ENCODE assay signal across 33 cellular contexts in the genomic region with DNA sequence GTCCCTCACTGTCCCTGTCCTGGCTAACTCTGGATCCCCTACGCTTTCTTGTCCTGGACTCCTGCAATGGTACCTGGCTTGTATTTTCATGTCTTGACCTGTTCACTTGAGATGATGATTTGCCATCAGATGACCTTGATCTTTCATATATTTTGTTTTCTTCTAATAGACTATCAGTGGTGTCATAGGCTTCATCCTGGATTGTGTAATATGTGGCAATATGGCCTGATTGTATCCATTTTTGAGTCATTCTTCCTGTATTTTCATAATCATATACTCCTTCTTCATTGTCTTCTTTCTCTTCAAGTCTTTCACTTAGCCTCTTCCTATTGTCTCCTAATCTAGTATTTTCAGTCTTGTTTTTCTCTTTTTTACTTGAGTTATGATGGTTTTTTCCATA. TPM values are rescaled to one million over a fixed set of nuclear protein-coding genes. Genes with fewer than 3 reads are reported as not detected.
"Had no signal": no experiment of that assay in that cellular context is flagged by ENCODE, and none has a peak within 500 bp of the region (broad histone marks: within the 10 kb centered on the region; RNA-seq: fewer than 3 reads in every experiment).

No MANE protein-coding gene starts in this region.

- H3K4me3 ChIP-seq: MG63, SK-N-MC had no signal

- H3K9ac ChIP-seq: KMS-11 had no signal

- ATAC-seq: PC-3, T-cell had no signal

- H3K27ac ChIP-seq: KMS-11, SK-N-MC had no signal

- DNase-seq: activated B cell treated with CpG ODN at 0.5 μM for 24 hours; activated CD4-positive, alpha-beta memory T cell treated with anti-CD3 and anti-CD28 coated beads for 36 hours; activated CD4-positive, alpha-beta T cell treated with anti-CD3 and anti-CD28 coated beads for 1 hour; activated CD4-positive, alpha-beta T cell treated with anti-CD3 and anti-CD28 coated beads, Interleukin-2, amount 10 ng/mL, durations not matched to agents 24 days and 14 days; activated CD8-positive, alpha-beta memory T cell treated with anti-CD3 and anti-CD28 coated beads for 24 hours; activated gamma-delta T cell treated with Interleukin-2 at 50 U/mL for 16 hours; activated naive CD4-positive, alpha-beta T cell treated with anti-CD3 and anti-CD28 coated beads, Interleukin-2, amount 10 ng/mL, durations not matched to agents 7 days and 5 days; activated naive CD8-positive, alpha-beta T cell treated with anti-CD3 and anti-CD28 coated beads for 36 hours; activated T-cell treated with anti-CD3 and anti-CD28 coated beads, Interleukin-2, amount 50 U/mL, for 48 hours; central memory CD4-positive, alpha-beta T cell; MG63; NCI-H1092 treated with DMSO at 0.1 percent for 48 hours; NCI-H1417 treated with DMSO at 0.1 percent for 48 hours; NCI-H1694; NCI-H2029; NCI-H2107; NCI-H2171 treated with DMSO at 0.1 percent for 48 hours; NCI-H226; NCI-H510A; NCI-H526 treated with DMSO at 0.1 percent for 48 hours; NCI-H82; PC-3; SHP77; T-cell; T-helper 2 cell; T1000 had no signal

- H3K36me3 ChIP-seq: MG63 had no signal

- H3K9me3 ChIP-seq: MG63 had no signal

- FAIRE-seq: RCC 7860, TTC549 had no signal

- H3K27me3 ChIP-seq: MG63 had no signal

- H3K4me2 ChIP-seq: KMS-11 had no signal

RNA-seq across cellular contexts. Expression of a gene that starts 11.1 kb away (rescaled TPM):
- total RNA-seq: activated B cell treated with CpG ODN at 0.5 μM for 24 hours; activated CD4-positive, alpha-beta memory T cell treated with anti-CD3 and anti-CD28 coated beads for 36 hours; activated CD4-positive, alpha-beta T cell treated with anti-CD3 and anti-CD28 coated beads, Interleukin-2, amount 10 ng/mL, durations not matched to agents 24 days and 14 days; activated naive CD8-positive, alpha-beta T cell treated with anti-CD3 and anti-CD28 coated beads for 36 hours; activated T-helper 2 cell treated with anti-CD3 and anti-CD28 coated beads, Interferon-gamma antibody, Interleukin-2, Interleukin-4, amounts not matched to agents 10 μg/mL and 5 μg/mL and 100 μg/mL, durations not matched to agents 14 hours and 24 hours and 36 hours; chondrocyte; PC-3; T-cell had no signal
- polyA plus RNA-seq: IgD-negative memory B cell had no signal

RNA-seq across cellular contexts. Expression of a gene that starts 45.8 kb away (rescaled TPM):
- total RNA-seq: activated B cell treated with CpG ODN at 0.5 μM for 24 hours; activated CD4-positive, alpha-beta memory T cell treated with anti-CD3 and anti-CD28 coated beads for 36 hours; activated CD4-positive, alpha-beta T cell treated with anti-CD3 and anti-CD28 coated beads, Interleukin-2, amount 10 ng/mL, durations not matched to agents 24 days and 14 days; activated naive CD8-positive, alpha-beta T cell treated with anti-CD3 and anti-CD28 coated beads for 36 hours; activated T-helper 2 cell treated with anti-CD3 and anti-CD28 coated beads, Interferon-gamma antibody, Interleukin-2, Interleukin-4, amounts not matched to agents 10 μg/mL and 5 μg/mL and 100 μg/mL, durations not matched to agents 14 hours and 24 hours and 36 hours; chondrocyte; PC-3; T-cell had no signal
- polyA plus RNA-seq: IgD-negative memory B cell had no signal
